In genomic region chr1:9128161-9128519, GRCh38 we compare ENCODE assay signal across 8 cellular contexts. TPM values are rescaled to one million over a fixed set of nuclear protein-coding genes. Genes with fewer than 3 reads are reported as not detected.
A peak's percentile ranks its signal among the peaks of the same experiment; 100 is the strongest.
DNase-seq lines count a peak whose midpoint lies in the region; ATAC-seq lines count a peak whose summit lies in the region.

No MANE protein-coding gene starts in this region.

- peak overlapping the region; percentile 84 for H3K4me3 Mint-ChIP-seq in activated T-helper 17 cell treated with anti-CD3 and anti-CD28 coated beads, Interleukin-2, amount 50 U/mL, for 72 hours

- H3K27me3 Mint-ChIP-seq in activated T-helper 17 cell treated with anti-CD3 and anti-CD28 coated beads, Interleukin-2, amount 50 U/mL, for 72 hours: no peaks in the 10 kb centered on the region

- H3K27ac ChIP-seq in stomach smooth muscle (ENCODE audit: low read length): peak overlapping the region; percentile 24

- H3K9ac ChIP-seq in stomach smooth muscle (ENCODE audit: low read length in 2 of 2): peak overlapping the region; percentile 64 to 74

- DNase-seq in Right ventricle myocardium inferior (ENCODE audit: missing footprints) (no peak), cardiac septum (ENCODE audit: low spot score) (no peak), iPS-NIHi7 (ENCODE audit: extremely low spot score) (peak; percentile 8), NOMO-1 treated with DMSO at 0.1 percent for 48 hours (lab: John Stamatoyannopoulos, UW; ENCODE audit: unreplicated experiment) (no peak)

- no peaks in the 10 kb centered on the region for H3K36me3 ChIP-seq in stomach smooth muscle (ENCODE audit: control insufficient read depth in 2 of 2, insufficient read depth in 2 of 2, low read length in 2 of 2)

- H3K4me3 ChIP-seq in stomach smooth muscle (ENCODE audit: low read length in 2 of 2): peak overlapping the region; percentile 71 to 82

- H3K9me3 ChIP-seq in stomach smooth muscle (ENCODE audit: control insufficient read depth in 2 of 2, low read length in 2 of 2): no peaks in the 10 kb centered on the region

- intact Hi-C loops in Right ventricle myocardium inferior (cut with DNase I): loop anchor here (5.0 kb wide), 1 partner anchor 104 kb away; the partner anchor contains the start of gene H6PD
- intact Hi-C loops in cardiac septum (cut with DNase I): loop anchor here (5.0 kb wide), 1 partner anchor 109 kb away; no protein-coding TSS in a partner anchor

- H3K4me1 Mint-ChIP-seq in activated T-helper 17 cell treated with anti-CD3 and anti-CD28 coated beads, Interleukin-2, amount 50 U/mL, for 72 hours: no peaks in the 10 kb centered on the region

- H3K4me1 ChIP-seq in stomach smooth muscle (ENCODE audit: control insufficient read depth, insufficient read depth, low read length): peaks cover 22% of the 10 kb centered on the region

- H3K9me3 Mint-ChIP-seq in activated T-helper 17 cell treated with anti-CD3 and anti-CD28 coated beads, Interleukin-2, amount 50 U/mL, for 72 hours: no peaks in the 10 kb centered on the region

- no peaks in the 10 kb centered on the region for H3K27me3 ChIP-seq in stomach smooth muscle (ENCODE audit: control insufficient read depth in 1 of 2, insufficient read depth in 2 of 2, low read length in 2 of 2)

- H3K36me3 Mint-ChIP-seq in activated T-helper 17 cell treated with anti-CD3 and anti-CD28 coated beads, Interleukin-2, amount 50 U/mL, for 72 hours (ENCODE audit: low read depth): no peaks in the 10 kb centered on the region

- ATAC-seq in Right ventricle myocardium inferior: peak; percentile 45
- ATAC-seq in activated T-helper 17 cell treated with anti-CD3 and anti-CD28 coated beads, Interleukin-2, amount 50 U/mL, for 72 hours (replicated peaks): no peak
- no peak for ATAC-seq in GM18861 (IDR thresholded peaks at IDR 0.05; ENCODE audit: unreplicated experiment)
- no peak for ATAC-seq in GM18858 (IDR thresholded peaks at IDR 0.05; ENCODE audit: unreplicated experiment)

- peak overlapping the region; percentile 82 for H3K27ac Mint-ChIP-seq in activated T-helper 17 cell treated with anti-CD3 and anti-CD28 coated beads, Interleukin-2, amount 50 U/mL, for 72 hours

RNA-seq across cellular contexts. Expression of gene GPR157, which starts 0.8 kb away (rescaled TPM):
- total RNA-seq in Right ventricle myocardium inferior (49.0 TPM), cardiac septum (23.0 TPM)
- 10 to 100 TPM; 16.0 to 23.8 TPM for total RNA-seq in activated T-helper 17 cell treated with anti-CD3 and anti-CD28 coated beads, Interleukin-2, amount 50 U/mL, for 72 hours

RNA-seq across cellular contexts. Expression of gene SLC2A5, which starts 58.7 kb away (rescaled TPM):
- total RNA-seq in Right ventricle myocardium inferior: 3.6 TPM
- 1.5 TPM for total RNA-seq in cardiac septum
- under 1 TPM in 1 of 2 donors, not detected in 1; 0.87 TPM for total RNA-seq in activated T-helper 17 cell treated with anti-CD3 and anti-CD28 coated beads, Interleukin-2, amount 50 U/mL, for 72 hours
